10 cellular contexts compared by ENCODE assay signal in the genomic region with DNA sequence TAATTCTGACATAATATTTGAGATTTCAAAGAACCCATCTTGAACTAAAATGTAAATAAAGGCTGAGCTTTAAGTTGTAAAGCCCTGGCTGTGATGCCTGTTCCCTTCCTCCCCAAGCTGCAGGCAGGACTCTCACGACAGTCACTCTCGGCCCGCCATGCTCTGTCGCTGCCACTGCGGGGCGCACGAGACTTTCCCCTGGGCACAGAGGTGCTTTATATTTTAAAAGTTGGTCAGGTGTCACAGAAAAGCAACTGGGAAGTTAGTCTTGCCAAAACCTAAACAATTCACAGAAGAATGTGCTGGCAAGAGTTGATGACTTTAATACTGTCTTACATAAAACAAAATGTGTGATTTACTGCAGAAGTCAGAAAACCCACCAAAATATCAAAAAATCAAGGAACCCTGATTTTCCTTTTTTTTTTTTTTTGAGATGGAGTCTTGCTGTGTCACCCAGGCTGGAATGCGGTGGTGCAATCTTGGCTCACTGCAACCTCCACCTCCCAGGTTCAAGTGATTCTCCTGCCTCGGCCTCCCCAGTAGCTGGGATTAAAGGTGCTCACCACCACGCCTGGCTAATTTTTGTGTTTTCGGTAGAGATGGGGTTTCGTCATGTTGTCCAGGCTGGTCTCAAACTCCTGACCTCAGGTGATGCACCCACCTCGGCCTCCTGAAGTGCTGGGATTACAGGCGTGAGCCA. TPM values are rescaled to one million over a fixed set of nuclear protein-coding genes. Genes with fewer than 3 reads are reported as not detected.
DNase-seq lines count a peak whose midpoint lies in the region; ATAC-seq and TF ChIP-seq lines count a peak whose summit lies in the region.
"Had no signal": no experiment of that assay in that cellular context is flagged by ENCODE, and none has a peak within 500 bp of the region (broad histone marks: within the 10 kb centered on the region; RNA-seq: fewer than 3 reads in every experiment).

No MANE protein-coding gene starts in this region.

- ATAC-seq in GM18907 (IDR thresholded peaks at IDR 0.05; ENCODE audit: unreplicated experiment) (no peak), HG03108 (IDR thresholded peaks at IDR 0.05; ENCODE audit: unreplicated experiment) (no peak)

- H3K9me3 Mint-ChIP-seq in chondrocyte (ENCODE audit: low read depth) (no peaks in the 10 kb centered on the region), nephron (no peaks in the 10 kb centered on the region)

- H3K27ac Mint-ChIP-seq in chondrocyte (ENCODE audit: unreplicated experiment) (peak overlapping the region; percentile 23), nephron (no peak overlapping the region)

- peak; percentile 17 for DNase-seq in NCI-H510A treated with DMSO at 0.1 percent for 48 hours (lab: John Stamatoyannopoulos, UW)
- DNase-seq in NCI-H510A (lab: John Stamatoyannopoulos, UW), result no peak
- DNase-seq in NCI-H1694 treated with DMSO at 0.1 percent for 48 hours (lab: John Stamatoyannopoulos, UW), result peak; percentile 14
- DNase-seq in chondrocyte (ENCODE audit: low spot score), result no peak
- no peak for DNase-seq in amygdala (lab: John Stamatoyannopoulos, UW)

- H3K27me3 Mint-ChIP-seq in chondrocyte (ENCODE audit: low read depth) (no peaks in the 10 kb centered on the region), nephron (ENCODE audit: low read depth) (peaks cover 3% of the 10 kb centered on the region)

- TF ChIP-seq CTCF in chondrocyte (IDR thresholded peaks at IDR 0.05) (peak; percentile 55), nephron (IDR thresholded peaks at IDR 0.05; ENCODE audit: unreplicated experiment in 3 of 3) (peak; percentile 23 to 47 (median 43))

- H3K4me1 Mint-ChIP-seq in chondrocyte (ENCODE audit: low read depth) (no peaks in the 10 kb centered on the region), nephron (no peaks in the 10 kb centered on the region)

- H3K36me3 Mint-ChIP-seq in chondrocyte (ENCODE audit: low read depth) (peaks cover 37% of the 10 kb centered on the region), nephron (ENCODE audit: low read depth) (peaks cover 58% of the 10 kb centered on the region)

- H3K4me3 Mint-ChIP-seq in chondrocyte (ENCODE audit: unreplicated experiment), result no peak overlapping the region
- no peak overlapping the region for H3K4me3 Mint-ChIP-seq in nephron

RNA-seq across cellular contexts. Expression of gene LRRC47, which starts 10.7 kb away (rescaled TPM):
- total RNA-seq in chondrocyte, result 44.0 to 45.8 TPM (median 45.7 TPM) in 3 replicates

RNA-seq across cellular contexts. Expression of gene SMIM1, which starts 13.1 kb away (rescaled TPM):
- 0.72 to 1.00 TPM in 2 of 3 replicates, not detected in the other for total RNA-seq in chondrocyte
- total RNA-seq: myocyte, RPMI7951 had no signal

RNA-seq across cellular contexts. Expression of gene CCDC27, which starts 33.4 kb away (rescaled TPM):
- not detected in 3 replicates for total RNA-seq in chondrocyte
- total RNA-seq: myocyte, RPMI7951 had no signal

Comparison
In these comparisons a context has a peak if more than half of its experiments do, and no peak if none do; other contexts are left out.
1. DNase-seq: peak in NCI-H510A treated with DMSO at 0.1 percent for 48 hours (single experiment) and NCI-H1694 treated with DMSO at 0.1 percent for 48 hours (single experiment); none in NCI-H510A (single experiment), chondrocyte (single experiment) and amygdala (0 of 56).